6 cellular contexts compared by ENCODE assay signal in genomic region chr10:51357170-51357569, GRCh38.
"Had no signal": no experiment of that assay in that cellular context is flagged by ENCODE, and none has a peak within 500 bp of the region (broad histone marks: within the 10 kb centered on the region; RNA-seq: fewer than 3 reads in every experiment).

No MANE protein-coding gene starts in this region.

- H3K27ac ChIP-seq: HL-60 had no signal

- H3K4me3 ChIP-seq: K562 had no signal

- DNase-seq: IMR-90, KBM-7 had no signal

- ATAC-seq: HepG2, K562 had no signal

- FAIRE-seq: HepG2, HTR-8/SVneo, K562 had no signal
